ENCODE assay signal across 12 cellular contexts in genomic region chr9:137198748-137199276, GRCh38. TPM values are rescaled to one million over a fixed set of nuclear protein-coding genes. Genes with fewer than 3 reads are reported as not detected.
DNase-seq lines count a peak whose midpoint lies in the region; ATAC-seq and TF ChIP-seq lines count a peak whose summit lies in the region.
"Had no signal": no experiment of that assay in that cellular context is flagged by ENCODE, and none has a peak within 500 bp of the region (broad histone marks: within the 10 kb centered on the region; RNA-seq: fewer than 3 reads in every experiment).

No MANE protein-coding gene starts in this region.

- H3K4me1 ChIP-seq in ACC112 (ENCODE audit: control insufficient read depth, insufficient read depth, low read length, unreplicated experiment) (peaks cover 11% of the 10 kb centered on the region), HAP-1 (peaks cover 23% of the 10 kb centered on the region), mesodermal cell (ENCODE audit: control insufficient read depth, insufficient read depth, low read length, poor library complexity, severe bottlenecking) (peaks cover 15% of the 10 kb centered on the region)

- H3K27ac Mint-ChIP-seq in activated naive CD8-positive, alpha-beta T cell treated with anti-CD3 and anti-CD28 coated beads, Interleukin-2, amount 50 U/mL, for 24 hours: no peak overlapping the region

- H3K27ac ChIP-seq in ACC112 (ENCODE audit: low read depth, low read length): no peak overlapping the region
- H3K27ac ChIP-seq in mesodermal cell (ENCODE audit: low read depth, low read length, severe bottlenecking): no peak overlapping the region

- H3K36me3 Mint-ChIP-seq in activated naive CD8-positive, alpha-beta T cell treated with anti-CD3 and anti-CD28 coated beads, Interleukin-2, amount 50 U/mL, for 24 hours (ENCODE audit: low read depth): no peaks in the 10 kb centered on the region
- H3K36me3 Mint-ChIP-seq: IgD-negative memory B cell had no signal

- no peaks in the 10 kb centered on the region for H3K9me3 Mint-ChIP-seq in activated naive CD8-positive, alpha-beta T cell treated with anti-CD3 and anti-CD28 coated beads, Interleukin-2, amount 50 U/mL, for 24 hours
- H3K9me3 Mint-ChIP-seq: activated T-helper 2 cell treated with anti-CD3 and anti-CD28 coated beads, Interferon-gamma antibody, Interleukin-2, Interleukin-4, amounts not matched to agents 10 μg/mL and 5 μg/mL and 100 μg/mL, durations not matched to agents 14 hours and 24 hours and 36 hours; IgD-negative memory B cell had no signal

- H3K4me3 Mint-ChIP-seq in activated naive CD8-positive, alpha-beta T cell treated with anti-CD3 and anti-CD28 coated beads, Interleukin-2, amount 50 U/mL, for 24 hours: no peak overlapping the region

- no peaks in the 10 kb centered on the region for H3K36me3 ChIP-seq in ACC112 (ENCODE audit: insufficient read depth, low read length)
- peaks cover 1% of the 10 kb centered on the region; the same call in 1 of the 2 replicates for H3K36me3 ChIP-seq in HAP-1 (replicated peaks)
- peaks cover under 1% of the 10 kb centered on the region for H3K36me3 ChIP-seq in mesodermal cell (ENCODE audit: control insufficient read depth, insufficient read depth, low read length)

- DNase-seq in HAP-1 (ENCODE audit: low spot score in 2 of 2): no peak
- DNase-seq in cardiac fibroblast (ENCODE audit: low read depth in 2 of 2): no peak
- no peak for DNase-seq in activated naive CD8-positive, alpha-beta T cell treated with anti-CD3 and anti-CD28 coated beads, Interleukin-2, amount 50 U/mL, for 24 hours
- DNase-seq in NCI-H526 (lab: John Stamatoyannopoulos, UW): no peak
- DNase-seq: GF-D8 had no signal

- no peak for TF ChIP-seq CTCF in cardiac fibroblast (IDR thresholded peaks at IDR 0.05; ENCODE audit: low read depth, low read length)

- 83 to 87% methylated on average over 12 to 15 of the region's 15 CpGs for WGBS in mesodermal cell (ENCODE audit: insufficient coverage in 2 of 2), 2 experiments

- in situ Hi-C loops in HAP-1 (cut with MboI; ENCODE audit: low sequenced_read_pairs): no loop called here

- H3K27me3 Mint-ChIP-seq in activated naive CD8-positive, alpha-beta T cell treated with anti-CD3 and anti-CD28 coated beads, Interleukin-2, amount 50 U/mL, for 24 hours: no peaks in the 10 kb centered on the region
- H3K27me3 Mint-ChIP-seq: IgD-negative memory B cell had no signal

- H3K9me3 ChIP-seq in HAP-1 (no peaks in the 10 kb centered on the region), mesodermal cell (ENCODE audit: control insufficient read depth, low read length) (no peaks in the 10 kb centered on the region)

- peaks cover 22% of the 10 kb centered on the region for H3K4me1 Mint-ChIP-seq in activated naive CD8-positive, alpha-beta T cell treated with anti-CD3 and anti-CD28 coated beads, Interleukin-2, amount 50 U/mL, for 24 hours

- no peaks in the 10 kb centered on the region for H3K27me3 ChIP-seq in ACC112 (ENCODE audit: insufficient read depth, low read length)
- no peaks in the 10 kb centered on the region for H3K27me3 ChIP-seq in HAP-1 (ENCODE audit: low read depth)

- H3K4me3 ChIP-seq in ACC112 (ENCODE audit: low read depth, low read length) (peak overlapping the region; percentile 77), HAP-1 (peak overlapping the region; percentile 30), cardiac fibroblast (replicated peaks in 1 of 2; ENCODE audit: low read depth in 2 of 2, low read length in 2 of 2) (peak overlapping the region; percentile 44 to 49), mesodermal cell (ENCODE audit: extremely low read depth, insufficient read depth, low read length, poor library complexity, severe bottlenecking) (peak overlapping the region; percentile 46)

- peaks cover 7% of the 10 kb centered on the region for H3K79me2 ChIP-seq in ACC112 (ENCODE audit: control insufficient read depth, insufficient read depth, low read length, unreplicated experiment)

- ATAC-seq in GM21360 (IDR thresholded peaks at IDR 0.05; ENCODE audit: unreplicated experiment) (no peak), HG03439 (IDR thresholded peaks at IDR 0.05; ENCODE audit: unreplicated experiment) (no peak)
- ATAC-seq in activated naive CD8-positive, alpha-beta T cell treated with anti-CD3 and anti-CD28 coated beads, Interleukin-2, amount 50 U/mL, for 24 hours: no peak
- ATAC-seq: Right ventricle myocardium inferior had no signal

- H2AFZ ChIP-seq in ACC112 (ENCODE audit: low read length, unreplicated experiment): no peak overlapping the region

RNA-seq across cellular contexts. Expression of gene TPRN, which starts 1.7 kb away (rescaled TPM):
- polyA plus RNA-seq in mesodermal cell (2013, experiment 1 of 2): 13.7 TPM
- 26.8 TPM for polyA plus RNA-seq in mesodermal cell (2013, experiment 2 of 2)

RNA-seq across cellular contexts. Expression of gene TMEM203, which starts 6.6 kb away (rescaled TPM):
- polyA plus RNA-seq in mesodermal cell (2013, experiment 1 of 2): 27.0 TPM
- 24.5 TPM for polyA plus RNA-seq in mesodermal cell (2013, experiment 2 of 2)

RNA-seq across cellular contexts. Expression of gene NDOR1, which starts 6.7 kb away (rescaled TPM):
- 12.0 TPM for polyA plus RNA-seq in mesodermal cell (2013, experiment 1 of 2)
- 11.6 TPM for polyA plus RNA-seq in mesodermal cell (2013, experiment 2 of 2)

RNA-seq across cellular contexts. Expression of gene SSNA1, which starts 10.3 kb away (rescaled TPM):
- 54.3 TPM for polyA plus RNA-seq in mesodermal cell (2013, experiment 1 of 2)
- 48.4 TPM for polyA plus RNA-seq in mesodermal cell (2013, experiment 2 of 2)

RNA-seq across cellular contexts. Expression of gene ANAPC2, which starts 10.5 kb away (rescaled TPM):
- polyA plus RNA-seq in mesodermal cell (2013, experiment 1 of 2): 27.1 TPM
- polyA plus RNA-seq in mesodermal cell (2013, experiment 2 of 2): 22.2 TPM
